Comparison of ENCODE assay signal across 18 cellular contexts in the genomic region with DNA sequence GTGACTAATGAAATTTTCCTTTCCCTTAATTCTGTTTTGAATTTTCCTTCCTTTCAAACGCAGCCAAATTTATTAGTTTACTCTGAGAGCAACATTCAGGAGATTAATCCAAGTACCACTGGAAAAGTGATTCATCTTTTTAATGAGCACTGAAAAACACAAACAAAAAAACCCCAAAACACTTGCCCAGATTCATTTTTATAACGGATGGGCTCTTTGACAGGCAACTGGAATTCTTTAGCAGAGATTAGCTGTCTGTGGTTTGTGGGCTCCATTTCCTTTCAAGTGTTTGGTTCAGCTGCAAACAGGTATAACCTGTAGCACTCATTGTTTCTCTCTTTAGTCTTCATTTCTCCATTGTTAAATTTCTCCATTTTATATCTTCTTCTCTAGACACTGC. TPM values are rescaled to one million over a fixed set of nuclear protein-coding genes. Genes with fewer than 3 reads are reported as not detected.
A peak's percentile ranks its signal among the peaks of the same experiment; 100 is the strongest.
DNase-seq lines count a peak whose midpoint lies in the region; ATAC-seq, FAIRE-seq and TF ChIP-seq lines count a peak whose summit lies in the region.
"Had no signal": no experiment of that assay in that cellular context is flagged by ENCODE, and none has a peak within 500 bp of the region (broad histone marks: within the 10 kb centered on the region; RNA-seq: fewer than 3 reads in every experiment).

No MANE protein-coding gene starts in this region.

- no peak overlapping the region for H3K23ac ChIP-seq in mesendoderm (ENCODE audit: low read length)

- DNase-seq in A172 (ENCODE audit: low spot score) (peak; percentile 81), NCI-H226 (peak; percentile 77), sigmoid colon (no peak), mesendoderm (no peak)
- peak in 2 of 7 experiments; percentile 10 to 60 for DNase-seq in CD8-positive, alpha-beta T cell
- no peak for DNase-seq in natural killer cell treated with Interleukin-12 subunit alpha and Interleukin-12 subunit beta and Interleukin-15 and Interleukin-18, amount 100 ng/mL, for 72 hours (ENCODE audit: low spot score)
- DNase-seq: activated CD8-positive, alpha-beta memory T cell treated with anti-CD3 and anti-CD28 coated beads, Interleukin-2, amount 50 U/mL, for 48 hours; C1 segment of cervical spinal cord; effector CD4-positive, alpha-beta T cell; kidney glomerular epithelial cell; NCI-H1105 treated with DMSO at 0.1 percent for 48 hours; NCI-H82; stimulated activated CD4-positive, alpha-beta T cell treated with anti-CD3 and anti-CD28 coated beads, Interleukin-4, amount 100 ng/mL, for 4 hours; stomach had no signal

- no peak for TF ChIP-seq CTCF in CD8-positive, alpha-beta T cell (IDR thresholded peaks at IDR 0.05)
- no peak for TF ChIP-seq CTCF in sigmoid colon (IDR thresholded peaks at IDR 0.05)

- no peak overlapping the region for H2AK5ac ChIP-seq in mesendoderm (ENCODE audit: low read length)

- no peak overlapping the region for H2BK15ac ChIP-seq in mesendoderm (replicated peaks; ENCODE audit: low read depth)

- H3K79me2 ChIP-seq in mesendoderm (ENCODE audit: control insufficient read depth, insufficient read depth, low read length) = peaks cover 11% of the 10 kb centered on the region

- H3K27ac Mint-ChIP-seq in CD8-positive, alpha-beta T cell = peak overlapping the region; percentile 83
- H3K27ac Mint-ChIP-seq in natural killer cell treated with Interleukin-12 subunit alpha and Interleukin-12 subunit beta and Interleukin-15 and Interleukin-18, amount 100 ng/mL, for 72 hours = no peak overlapping the region

- no peak overlapping the region for H3K27ac ChIP-seq in CD8-positive, alpha-beta T cell (ENCODE audit: low read depth, low read length)
- H3K27ac ChIP-seq in sigmoid colon (no peak overlapping the region), mesendoderm (ENCODE audit: low read depth, low read length) (no peak overlapping the region)
- H3K27ac ChIP-seq: stomach had no signal

- H3K4me3 Mint-ChIP-seq in CD8-positive, alpha-beta T cell = peak overlapping the region; percentile 56
- no peak overlapping the region for H3K4me3 Mint-ChIP-seq in natural killer cell treated with Interleukin-12 subunit alpha and Interleukin-12 subunit beta and Interleukin-15 and Interleukin-18, amount 100 ng/mL, for 72 hours

- TF ChIP-seq EP300 in sigmoid colon (IDR thresholded peaks at IDR 0.05) = no peak

- H3K27me3 ChIP-seq in CD8-positive, alpha-beta T cell (ENCODE audit: insufficient read depth, low read length) = no peaks in the 10 kb centered on the region
- H3K27me3 ChIP-seq in sigmoid colon (no peaks in the 10 kb centered on the region), mesendoderm (ENCODE audit: insufficient read depth, low read length, poor library complexity) (no peaks in the 10 kb centered on the region)
- H3K27me3 ChIP-seq: stomach had no signal

- no peak overlapping the region for H3K56ac ChIP-seq in mesendoderm (ENCODE audit: low read length)

- WGBS in sigmoid colon, 2 donors = 22 to 41% methylated on average over 2 of the region's 2 CpGs
- WGBS in mesendoderm (ENCODE audit: extremely low coverage, insufficient coverage, low lambda C conversion rate) = no CpG with 5 or more reads among the region's 2 CpGs

- peaks cover 8% of the 10 kb centered on the region for H3K36me3 Mint-ChIP-seq in CD8-positive, alpha-beta T cell
- H3K36me3 Mint-ChIP-seq in natural killer cell treated with Interleukin-12 subunit alpha and Interleukin-12 subunit beta and Interleukin-15 and Interleukin-18, amount 100 ng/mL, for 72 hours = peaks cover 6% of the 10 kb centered on the region

- no peak overlapping the region for H3K4ac ChIP-seq in mesendoderm (ENCODE audit: low read depth, low read length)

- FAIRE-seq in endometrium (lab: Jason Lieb, UNC) = peak; percentile 41

- H3K4me2 ChIP-seq in mesendoderm (ENCODE audit: low read length) = no peak overlapping the region

- H3K4me3 ChIP-seq in CD8-positive, alpha-beta T cell (ENCODE audit: low read depth, low read length) = no peak overlapping the region
- H3K4me3 ChIP-seq in sigmoid colon (no peak overlapping the region), mesendoderm (ENCODE audit: low read length) (no peak overlapping the region)
- H3K4me3 ChIP-seq: stomach had no signal

- CTCF ChIA-PET in CD8-positive, alpha-beta T cell (lab: Charles Lee) = interaction anchor here (1.0 kb wide), 1 partner anchor 37 kb away, joined by 3 read pairs; no protein-coding TSS in a partner anchor

- intact Hi-C loops in CD8-positive, alpha-beta T cell (cut with DNase I, micrococcal nuclease) = loop anchor here (10.0 kb wide), 3 partner anchors 139 to 1459 kb away; partner anchors contain the start of genes RFX7 (in 1 of the 2) and TCF12 (in 1 of the 2)
- intact Hi-C loops in sigmoid colon (cut with DNase I) = no loop called here

- H3K9me3 ChIP-seq in CD8-positive, alpha-beta T cell (ENCODE audit: low read length) = no peaks in the 10 kb centered on the region
- no peaks in the 10 kb centered on the region for H3K9me3 ChIP-seq in sigmoid colon
- H3K9me3 ChIP-seq: stomach had no signal

- peak; percentile 14 for ATAC-seq in CD8-positive, alpha-beta T cell
- no peak for ATAC-seq in natural killer cell treated with Interleukin-12 subunit alpha and Interleukin-12 subunit beta and Interleukin-15 and Interleukin-18, amount 100 ng/mL, for 72 hours
- no peak for ATAC-seq in HG03442 (IDR thresholded peaks at IDR 0.05; ENCODE audit: unreplicated experiment)
- ATAC-seq: HCT116, Right ventricle myocardium inferior had no signal

- no peak overlapping the region for H4K8ac ChIP-seq in mesendoderm (ENCODE audit: low read depth, low read length)

- H3K9ac ChIP-seq in mesendoderm (ENCODE audit: low read length) = no peak overlapping the region

- no peaks in the 10 kb centered on the region for H3K9me3 Mint-ChIP-seq in CD8-positive, alpha-beta T cell
- no peaks in the 10 kb centered on the region for H3K9me3 Mint-ChIP-seq in natural killer cell treated with Interleukin-12 subunit alpha and Interleukin-12 subunit beta and Interleukin-15 and Interleukin-18, amount 100 ng/mL, for 72 hours

- H3K36me3 ChIP-seq in CD8-positive, alpha-beta T cell (ENCODE audit: insufficient read depth, low read length) = no peaks in the 10 kb centered on the region
- no peaks in the 10 kb centered on the region for H3K36me3 ChIP-seq in sigmoid colon
- H3K36me3 ChIP-seq in mesendoderm (ENCODE audit: control insufficient read depth, insufficient read depth, low read length) = no peaks in the 10 kb centered on the region
- H3K36me3 ChIP-seq: stomach had no signal

- TF ChIP-seq POLR2A in sigmoid colon (IDR thresholded peaks at IDR 0.05) = no peak

- H4K5ac ChIP-seq in mesendoderm (ENCODE audit: low read length) = no peak overlapping the region

- no peak overlapping the region for H2BK5ac ChIP-seq in mesendoderm (ENCODE audit: low read length)

- H3K18ac ChIP-seq in mesendoderm (ENCODE audit: low read length) = no peak overlapping the region

- peaks cover 44% of the 10 kb centered on the region for H3K4me1 Mint-ChIP-seq in CD8-positive, alpha-beta T cell (ENCODE audit: low read depth)
- peaks cover 12 to 14% of the 10 kb centered on the region in 2 donors for H3K4me1 Mint-ChIP-seq in natural killer cell treated with Interleukin-12 subunit alpha and Interleukin-12 subunit beta and Interleukin-15 and Interleukin-18, amount 100 ng/mL, for 72 hours (ENCODE audit: low read depth in 2 of 2)

- H3K79me1 ChIP-seq in mesendoderm (ENCODE audit: low read length) = peaks cover 6% of the 10 kb centered on the region

- H2BK120ac ChIP-seq in mesendoderm (ENCODE audit: low read depth, low read length) = no peak overlapping the region

- POLR2A ChIA-PET in CD8-positive, alpha-beta T cell (lab: Charles Lee) = no interaction called here

- peaks cover 5% of the 10 kb centered on the region for H3K27me3 Mint-ChIP-seq in CD8-positive, alpha-beta T cell (ENCODE audit: low read depth)
- H3K27me3 Mint-ChIP-seq in natural killer cell treated with Interleukin-12 subunit alpha and Interleukin-12 subunit beta and Interleukin-15 and Interleukin-18, amount 100 ng/mL, for 72 hours = peaks cover 31 to 45% of the 10 kb centered on the region in 2 donors

- peaks cover 35% of the 10 kb centered on the region for H3K4me1 ChIP-seq in CD8-positive, alpha-beta T cell (ENCODE audit: insufficient read depth, low read length)
- H3K4me1 ChIP-seq in sigmoid colon (peaks cover 0 to 17% (median 10%) of the 10 kb centered on the region in 4 donors), mesendoderm (ENCODE audit: control insufficient read depth, low read depth, low read length) (peaks cover 2% of the 10 kb centered on the region)

RNA-seq across cellular contexts. Expression of gene POLR2M, which starts 3.1 kb away (rescaled TPM):
- total RNA-seq in A172 (2014; rRNA removed; shearing (Covaris generic)) = 114 and 151 TPM in 2 replicates
- total RNA-seq in CD8-positive, alpha-beta T cell = 100 to 1,000 TPM in 1 of 2 experiments, 10 to 100 TPM in 1; 96.7 to 103 TPM
- total RNA-seq in sigmoid colon = 100 to 1,000 TPM in 3 of 4 donors, 10 to 100 TPM in 1; 80.6 to 264 (median 194) TPM
- 100 to 1,000 TPM in 1 of 3 donors, 10 to 100 TPM in 2; 42.0 to 119 (median 81.1) TPM for polyA plus RNA-seq in sigmoid colon
- total RNA-seq in natural killer cell treated with Interleukin-12 subunit alpha and Interleukin-12 subunit beta and Interleukin-15 and Interleukin-18, amount 100 ng/mL, for 72 hours = 10 to 100 TPM; 40.2 to 47.5 TPM
- 138 TPM for polyA plus RNA-seq in mesendoderm (2013, experiment 1 of 2)
- polyA plus RNA-seq in mesendoderm (2013, experiment 2 of 2) = 132 TPM

Comparison
In these comparisons a context has a peak if more than half of its experiments do, and no peak if none do; other contexts are left out.
1. DNase-seq: peak in A172 (single experiment) and NCI-H226 (single experiment); none in sigmoid colon (single experiment), natural killer cell treated with Interleukin-12 subunit alpha and Interleukin-12 subunit beta and Interleukin-15 and Interleukin-18, amount 100 ng/mL, for 72 hours (single experiment) and mesendoderm (single experiment).